Comparison of ENCODE assay signal across 9 cellular contexts in the genomic region with DNA sequence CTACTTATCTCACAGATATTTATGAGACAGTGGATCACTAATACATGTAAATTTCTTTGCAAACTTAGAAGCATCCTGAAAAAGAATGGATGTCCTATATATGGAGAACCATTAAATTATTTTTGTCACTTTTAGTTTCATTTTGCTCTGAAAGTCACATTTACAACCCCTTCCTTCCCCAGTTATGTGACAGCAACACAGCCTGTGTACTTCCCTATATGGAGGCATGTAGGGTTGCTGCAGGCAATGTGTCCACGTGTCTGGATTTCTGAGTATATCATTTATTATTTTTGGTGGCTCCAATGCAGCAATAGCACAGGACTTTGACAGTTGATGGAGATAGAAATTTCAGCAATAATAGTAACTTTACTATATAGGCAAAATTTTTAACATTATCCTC.
A peak's percentile ranks its signal among the peaks of the same experiment; 100 is the strongest.
DNase-seq lines count a peak whose midpoint lies in the region; ATAC-seq lines count a peak whose summit lies in the region.
"Had no signal": no experiment of that assay in that cellular context is flagged by ENCODE, and none has a peak within 500 bp of the region (broad histone marks: within the 10 kb centered on the region; RNA-seq: fewer than 3 reads in every experiment).

No MANE protein-coding gene starts in this region.

- H3K27ac Mint-ChIP-seq in T-helper 17 cell = no peak overlapping the region

- no peak overlapping the region for H3K27ac ChIP-seq in SJCRH30

- no peak overlapping the region for H3K4me3 Mint-ChIP-seq in T-helper 17 cell

- peaks cover 14% of the 10 kb centered on the region for H3K27me3 Mint-ChIP-seq in T-helper 17 cell

- DNase-seq in AML-193 (lab: John Stamatoyannopoulos, UW) (peak; percentile 77 to 86), NOMO-1 (lab: John Stamatoyannopoulos, UW; ENCODE audit: unreplicated experiment in 2 of 2) (peak; percentile 60 to 78), T-helper 17 cell (no peak), NCI-H1436 treated with DMSO at 0.1 percent for 48 hours (lab: John Stamatoyannopoulos, UW) (no peak), NCI-H1092 treated with DMSO at 0.1 percent for 48 hours (lab: John Stamatoyannopoulos, UW) (no peak), SJCRH30 (no peak)
- DNase-seq: Right ventricle myocardium superior had no signal

- H3K4me1 ChIP-seq in SJCRH30 = no peaks in the 10 kb centered on the region

- peaks cover 3% of the 10 kb centered on the region for H3K4me1 Mint-ChIP-seq in T-helper 17 cell

- ATAC-seq in GM19035 (IDR thresholded peaks at IDR 0.05; ENCODE audit: unreplicated experiment) (peak; percentile 87), HG02938 (IDR thresholded peaks at IDR 0.05; ENCODE audit: unreplicated experiment) (peak; percentile 77), T-helper 17 cell (no peak)

- H3K4me3 ChIP-seq in SJCRH30 = no peak overlapping the region

- no peaks in the 10 kb centered on the region for H3K36me3 ChIP-seq in SJCRH30

- H3K9me3 ChIP-seq in T-helper 17 cell (ENCODE audit: control insufficient read depth, low read length, poor library complexity, severe bottlenecking) (no peaks in the 10 kb centered on the region), SJCRH30 (replicated peaks) (no peaks in the 10 kb centered on the region)

- no peaks in the 10 kb centered on the region for H3K36me3 Mint-ChIP-seq in T-helper 17 cell (ENCODE audit: low read depth)

- H3K27me3 ChIP-seq in SJCRH30 = no peaks in the 10 kb centered on the region

Comparison
In these comparisons a context has a peak if more than half of its experiments do, and no peak if none do; other contexts are left out.
1. DNase-seq: peak in AML-193 (2 of 2) and NOMO-1 (2 of 2); none in T-helper 17 cell (0 of 3), NCI-H1436 treated with DMSO at 0.1 percent for 48 hours (single experiment), NCI-H1092 treated with DMSO at 0.1 percent for 48 hours (single experiment) and SJCRH30 (0 of 2).